ENCODE assay signal across 32 cellular contexts in genomic region chrX:1720826-1721225, GRCh38.
"Had no signal": no experiment of that assay in that cellular context is flagged by ENCODE, and none has a peak within 500 bp of the region (broad histone marks: within the 10 kb centered on the region; RNA-seq: fewer than 3 reads in every experiment).

No MANE protein-coding gene starts in this region.

- FAIRE-seq: bronchial epithelial cell, colon, kidney, TTC549 had no signal

- H3K4me2 ChIP-seq: smooth muscle cell had no signal

- H3K27ac ChIP-seq: esophagus muscularis mucosa, foreskin keratinocyte, heart left ventricle, parathyroid adenoma, psoas muscle, stomach, tibial artery, VCaP had no signal

- H3K4me3 Mint-ChIP-seq: activated naive CD8-positive, alpha-beta T cell; central memory CD8-positive, alpha-beta T cell; immature natural killer cell; mesothelial cell of epicardium; stimulated activated naive B cell treated with anti-CD40 and anti-IgM and Interleukin-4, amounts not matched to agents 10 μg/mL and 1 μg/mL and 100 μg/mL, for 72 hours had no signal

- H3K4me3 ChIP-seq: esophagus muscularis mucosa, heart left ventricle, psoas muscle, smooth muscle cell, stomach, tibial artery had no signal

- H3K9me3 ChIP-seq: tibial artery had no signal

- DNase-seq: activated CD4-positive, alpha-beta T cell treated with anti-CD3 and anti-CD28 coated beads for 4 hours; activated CD4-positive, alpha-beta T cell treated with anti-CD3 and anti-CD28 coated beads, Interleukin-2, amount 50 U/mL, for 4 hours; activated CD8-positive, alpha-beta memory T cell treated with anti-CD3 and anti-CD28 coated beads for 24 hours; activated effector memory CD4-positive, alpha-beta T cell treated with Interleukin-2 at 50 U/mL for 16 hours; activated naive CD4-positive, alpha-beta T cell treated with Interleukin-2 at 50 U/mL for 16 hours; anterior cingulate cortex; dermis blood vessel endothelial cell; effector CD4-positive, alpha-beta T cell; foreskin keratinocyte; heart left ventricle; hypothalamus; immature natural killer cell; kidney; left colon; naive B cell; occipital lobe; psoas muscle; stimulated activated CD4-positive, alpha-beta T cell treated with anti-CD3 and anti-CD28 coated beads, Interleukin-1b, Interleukin-23, amount 100 ng/mL, for 48 hours; stimulated activated CD4-positive, alpha-beta T cell treated with anti-CD3 and anti-CD28 coated beads, Interleukin-4, amount 100 ng/mL, for 4 hours; stimulated activated naive B cell treated with anti-CD40 and anti-IgM and Interleukin-4, amounts not matched to agents 10 μg/mL and 1 μg/mL and 100 μg/mL, for 72 hours; stomach; tibial artery had no signal

- H2AFZ ChIP-seq: parathyroid adenoma had no signal

- ATAC-seq: foreskin keratinocyte; heart left ventricle; left colon; psoas muscle; stimulated activated naive B cell treated with anti-CD40 and anti-IgM and Interleukin-4, amounts not matched to agents 10 μg/mL and 1 μg/mL and 100 μg/mL, for 72 hours had no signal

- H3K9me3 Mint-ChIP-seq: central memory CD8-positive, alpha-beta T cell; immature natural killer cell; mesothelial cell of epicardium; stimulated activated naive B cell treated with anti-CD40 and anti-IgM and Interleukin-4, amounts not matched to agents 10 μg/mL and 1 μg/mL and 100 μg/mL, for 72 hours had no signal

- H3K4me1 Mint-ChIP-seq: central memory CD8-positive, alpha-beta T cell; mesothelial cell of epicardium; naive B cell; stimulated activated naive B cell treated with anti-CD40 and anti-IgM and Interleukin-4, amounts not matched to agents 10 μg/mL and 1 μg/mL and 100 μg/mL, for 72 hours had no signal

- H3K27me3 ChIP-seq: esophagus muscularis mucosa, foreskin keratinocyte, heart left ventricle, stomach, tibial artery had no signal

- H3K27ac Mint-ChIP-seq: activated naive CD8-positive, alpha-beta T cell; mesothelial cell of epicardium; stimulated activated naive B cell treated with anti-CD40 and anti-IgM and Interleukin-4, amounts not matched to agents 10 μg/mL and 1 μg/mL and 100 μg/mL, for 72 hours had no signal

- H3K79me2 ChIP-seq: parathyroid adenoma had no signal

- H3K36me3 ChIP-seq: esophagus muscularis mucosa, heart left ventricle, stomach, tibial artery had no signal

- H3K4me1 ChIP-seq: esophagus muscularis mucosa, foreskin keratinocyte, heart left ventricle, psoas muscle, stomach, tibial artery had no signal

- H3K27me3 Mint-ChIP-seq: activated naive CD8-positive, alpha-beta T cell; central memory CD8-positive, alpha-beta T cell; naive B cell; stimulated activated naive B cell treated with anti-CD40 and anti-IgM and Interleukin-4, amounts not matched to agents 10 μg/mL and 1 μg/mL and 100 μg/mL, for 72 hours had no signal

- H3K36me3 Mint-ChIP-seq: mesothelial cell of epicardium; stimulated activated naive B cell treated with anti-CD40 and anti-IgM and Interleukin-4, amounts not matched to agents 10 μg/mL and 1 μg/mL and 100 μg/mL, for 72 hours had no signal

- H3K9ac ChIP-seq: parathyroid adenoma had no signal
